In genomic region chr3:17136251-17136721, GRCh38 we compare ENCODE assay signal across 1 cellular context.
TF ChIP-seq lines count a peak whose summit lies in the region.

No MANE protein-coding gene starts in this region.

TF ChIP-seq in GM12878, 131 proteins besides CTCF, POLR2A, EP300 and RAD21 (continued from another document):
- no peak for TF ChIP-seq REST (IDR thresholded peaks at IDR 0.05; ENCODE audit: low read depth, low read length)
- TF ChIP-seq ZNF384 (IDR thresholded peaks at IDR 0.05; ENCODE audit: borderline replicate concordance, low read depth, low read length) = no peak
- TF ChIP-seq IRF5 (IDR thresholded peaks at IDR 0.05; ENCODE audit: borderline replicate concordance) = no peak
- no peak for TF ChIP-seq SKIL (IDR thresholded peaks at IDR 0.05; ENCODE audit: low read depth, poor library complexity, severe bottlenecking)
- TF ChIP-seq GABPA (IDR thresholded peaks at IDR 0.05; ENCODE audit: low read depth) = no peak
- TF ChIP-seq IKZF2 (IDR thresholded peaks at IDR 0.05) = no peak
- TF ChIP-seq NR2C2 (IDR thresholded peaks at IDR 0.05; ENCODE audit: borderline replicate concordance, control insufficient read depth, insufficient read length, low read depth) = no peak
- TF ChIP-seq RUNX3 (IDR thresholded peaks at IDR 0.05; ENCODE audit: low read length) = peak; percentile 52; the same call in 1 of the 2 replicates
- TF ChIP-seq NRF1 (conservative IDR thresholded peaks at IDR 0.05; ENCODE audit: low read depth, low read length) = no peak
TF ChIP-seq in GM12878: peak in this region for 8.
